ENCODE assay signal across 14 cellular contexts in the genomic region with DNA sequence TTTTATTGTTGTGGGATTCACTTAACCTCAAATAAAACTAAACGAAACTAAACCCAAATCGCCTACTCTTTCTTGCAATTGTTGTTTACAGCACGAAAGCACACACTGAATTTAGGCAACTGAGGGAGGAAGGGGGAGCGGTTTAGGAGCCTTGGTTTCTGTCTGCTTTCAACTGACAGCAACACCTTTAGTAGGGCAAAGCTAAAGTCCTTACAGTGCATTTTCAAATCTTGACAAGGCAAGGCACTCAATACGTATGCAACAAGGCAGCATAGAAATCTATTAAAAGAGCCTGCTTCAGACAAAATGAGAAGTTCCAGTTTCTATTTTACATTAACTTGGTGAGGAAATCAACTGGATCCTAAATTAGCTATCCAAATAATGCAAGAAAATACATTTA.
A peak's percentile ranks its signal among the peaks of the same experiment; 100 is the strongest.
DNase-seq lines count a peak whose midpoint lies in the region; ATAC-seq, FAIRE-seq and TF ChIP-seq lines count a peak whose summit lies in the region.
"Had no signal": no experiment of that assay in that cellular context is flagged by ENCODE, and none has a peak within 500 bp of the region (broad histone marks: within the 10 kb centered on the region; RNA-seq: fewer than 3 reads in every experiment).

No MANE protein-coding gene starts in this region.

- no peak overlapping the region for H3K4me3 ChIP-seq in WERI-Rb-1 (ENCODE audit: low read depth, low read length)
- H3K4me3 ChIP-seq in small intestine (ENCODE audit: low read depth in 1 of 2, low read length in 2 of 2), result no peak overlapping the region
- H3K4me3 ChIP-seq: adrenal gland had no signal

- H3K9me3 ChIP-seq in WERI-Rb-1 (ENCODE audit: severe bottlenecking) (no peaks in the 10 kb centered on the region), small intestine (ENCODE audit: control insufficient read depth, low read depth) (no peaks in the 10 kb centered on the region)
- H3K9me3 ChIP-seq: adrenal gland had no signal

- H3K36me3 ChIP-seq in WERI-Rb-1, result no peaks in the 10 kb centered on the region
- H3K36me3 ChIP-seq in small intestine (ENCODE audit: control insufficient read depth in 2 of 2, insufficient read depth in 2 of 2, low read length in 2 of 2), result no peaks in the 10 kb centered on the region
- H3K36me3 ChIP-seq: adrenal gland had no signal

- no peak for FAIRE-seq in small intestine (lab: Jason Lieb, UNC)
- FAIRE-seq: frontal cortex, HTR-8/SVneo had no signal

- H3K4me1 ChIP-seq in small intestine (ENCODE audit: control insufficient read depth in 2 of 2, insufficient read depth in 1 of 2, low read depth in 1 of 2, low read length in 1 of 2), result peaks cover 0 to 4% of the 10 kb centered on the region in 2 donors
- H3K4me1 ChIP-seq: adrenal gland had no signal

- no peaks in the 10 kb centered on the region for H3K27me3 ChIP-seq in WERI-Rb-1 (ENCODE audit: insufficient read depth, low read depth, severe bottlenecking)
- no peaks in the 10 kb centered on the region for H3K27me3 ChIP-seq in small intestine (ENCODE audit: control insufficient read depth in 2 of 2, insufficient read depth in 2 of 2, low read length in 2 of 2)
- H3K27me3 ChIP-seq: adrenal gland had no signal

- peak; percentile 45 for ATAC-seq in HG03039 (IDR thresholded peaks at IDR 0.05; ENCODE audit: unreplicated experiment)
- ATAC-seq: naive thymus-derived CD8-positive, alpha-beta T cell had no signal

- DNase-seq in CD1c-positive myeloid dendritic cell (ENCODE audit: extremely low spot score), result peak; percentile 6
- DNase-seq in GM19240 (ENCODE audit: insufficient read length, low spot score), result peak; percentile 25
- peak; percentile 52 for DNase-seq in NOMO-1 treated with dmso at 0.1 percent for 144 hours (lab: John Stamatoyannopoulos, UW; ENCODE audit: unreplicated experiment)
- no peak for DNase-seq in WERI-Rb-1
- DNase-seq in AG08396 (ENCODE audit: low spot score), result no peak
- no peak for DNase-seq in small intestine
- DNase-seq in NCI-H82 (lab: John Stamatoyannopoulos, UW), result no peak
- DNase-seq: ACHN, adrenal gland, NCI-H1694 had no signal

- TF ChIP-seq CTCF in WERI-Rb-1 (IDR thresholded peaks at IDR 0.05; ENCODE audit: low read depth, low read length), result no peak

- 80 to 90% (median 84%) methylated on average over 5 of the region's 5 CpGs for WGBS in small intestine, 3 donors

- no peak overlapping the region for H3K27ac ChIP-seq in WERI-Rb-1
- H3K27ac ChIP-seq in small intestine (ENCODE audit: low read depth in 1 of 2, low read length in 1 of 2), result peak overlapping the region in 1 of 2 donors; percentile 48
- H3K27ac ChIP-seq: adrenal gland had no signal

Comparison
In these comparisons a context has a peak if more than half of its experiments do, and no peak if none do; other contexts are left out.
1. DNase-seq: peak in CD1c-positive myeloid dendritic cell (single experiment), GM19240 (single experiment) and NOMO-1 treated with dmso at 0.1 percent for 144 hours (single experiment); none in WERI-Rb-1 (single experiment), AG08396 (single experiment), small intestine (single experiment) and NCI-H82 (single experiment).